Comparison of ENCODE assay signal across 22 cellular contexts in the genomic region with DNA sequence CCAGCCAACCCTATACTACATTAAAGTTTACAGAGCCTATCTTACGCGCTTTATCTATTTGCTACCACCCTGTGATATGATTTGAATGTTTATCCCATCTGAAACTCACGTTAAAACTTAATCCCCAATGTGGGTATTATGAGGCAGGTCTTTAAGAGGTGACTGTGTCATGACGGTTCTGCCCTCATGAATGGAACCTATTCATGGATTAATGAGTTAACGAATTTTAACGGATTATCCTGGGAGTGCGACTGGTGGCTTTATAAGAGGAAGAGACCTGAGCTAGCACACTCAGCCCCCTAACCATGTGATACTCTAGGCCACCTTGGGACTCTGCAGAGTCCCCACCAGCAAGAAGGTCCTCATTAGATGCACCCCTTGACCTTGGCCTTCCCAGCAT. TPM values are rescaled to one million over a fixed set of nuclear protein-coding genes. Genes with fewer than 3 reads are reported as not detected.
DNase-seq lines count a peak whose midpoint lies in the region; ATAC-seq and TF ChIP-seq lines count a peak whose summit lies in the region.
"Had no signal": no experiment of that assay in that cellular context is flagged by ENCODE, and none has a peak within 500 bp of the region (broad histone marks: within the 10 kb centered on the region; RNA-seq: fewer than 3 reads in every experiment).

No MANE protein-coding gene starts in this region.

- H3K4me3 Mint-ChIP-seq in activated CD4-positive, alpha-beta T cell treated with anti-CD3 and anti-CD28 coated beads for 36 hours = no peak overlapping the region
- H3K4me3 Mint-ChIP-seq in activated naive CD8-positive, alpha-beta T cell treated with anti-CD3 and anti-CD28 coated beads for 36 hours = no peak overlapping the region
- H3K4me3 Mint-ChIP-seq: activated T-helper 1 cell treated with anti-CD3 and anti-CD28 coated beads, Interleukin-12 subunit alpha, Interleukin-12 subunit beta, Interleukin-2, Interleukin-4 antibody, amounts not matched to agents 30 ng/mL and 10 ng/mL and 1 ng/mL, durations not matched to agents 14 hours and 24 hours and 36 hours had no signal

- H4K20me1 ChIP-seq in MM.1S (ENCODE audit: insufficient read depth, low read length) = no peaks in the 10 kb centered on the region

- 89 to 98% (median 95%) methylated on average over 7 of the region's 7 CpGs for WGBS in spleen, 5 donors

- H3K9ac ChIP-seq in MM.1S (ENCODE audit: low read length) = no peak overlapping the region
- H3K9ac ChIP-seq: parathyroid adenoma had no signal

- peaks cover 82% of the 10 kb centered on the region for H3K79me2 ChIP-seq in MM.1S (ENCODE audit: low read length)

- H3K36me3 ChIP-seq in MM.1S (replicated peaks; ENCODE audit: insufficient read depth, low read length) (no peaks in the 10 kb centered on the region), spleen (no peaks in the 10 kb centered on the region)
- H3K36me3 ChIP-seq: upper lobe of right lung had no signal

- H3K27ac ChIP-seq in MM.1S (ENCODE audit: low read length) (no peak overlapping the region; the same call in 1 of the 2 replicates), spleen (peak overlapping the region; percentile 45 to 92 (median 87))
- H3K27ac ChIP-seq: foreskin keratinocyte, parathyroid adenoma had no signal

- no peak for TF ChIP-seq POLR2A in spleen (IDR thresholded peaks at IDR 0.05)

- H3K9me3 Mint-ChIP-seq in activated CD4-positive, alpha-beta T cell treated with anti-CD3 and anti-CD28 coated beads for 36 hours (ENCODE audit: low read depth) = no peaks in the 10 kb centered on the region
- H3K9me3 Mint-ChIP-seq in activated naive CD8-positive, alpha-beta T cell treated with anti-CD3 and anti-CD28 coated beads for 36 hours = peaks cover 5% of the 10 kb centered on the region
- H3K9me3 Mint-ChIP-seq: activated T-helper 1 cell treated with anti-CD3 and anti-CD28 coated beads, Interleukin-12 subunit alpha, Interleukin-12 subunit beta, Interleukin-2, Interleukin-4 antibody, amounts not matched to agents 30 ng/mL and 10 ng/mL and 1 ng/mL, durations not matched to agents 14 hours and 24 hours and 36 hours had no signal

- intact Hi-C loops in activated CD4-positive, alpha-beta T cell treated with anti-CD3 and anti-CD28 coated beads for 36 hours (cut with DNase I, micrococcal nuclease) = loop anchor here (5.0 kb wide), 2 partner anchors 36 to 76 kb away; a partner anchor contains a TSS
- intact Hi-C loops in spleen (cut with DNase I; ENCODE audit: low total_unique reads) = no loop called here
- intact Hi-C loops in sciatic nerve (cut with DNase I) = no loop called here

- no peak overlapping the region for H2AFZ ChIP-seq in MM.1S (ENCODE audit: low read length)
- H2AFZ ChIP-seq: parathyroid adenoma had no signal

- H3K4me2 ChIP-seq in MM.1S (ENCODE audit: low read depth, low read length) = peak overlapping the region; percentile 81; the same call in 1 of the 2 replicates

- no peaks in the 10 kb centered on the region for H3K27me3 Mint-ChIP-seq in activated CD4-positive, alpha-beta T cell treated with anti-CD3 and anti-CD28 coated beads for 36 hours
- H3K27me3 Mint-ChIP-seq in activated naive CD8-positive, alpha-beta T cell treated with anti-CD3 and anti-CD28 coated beads for 36 hours = no peaks in the 10 kb centered on the region

- no peak for ATAC-seq in activated CD4-positive, alpha-beta T cell treated with anti-CD3 and anti-CD28 coated beads for 36 hours
- ATAC-seq in sciatic nerve = no peak
- ATAC-seq: foreskin keratinocyte, left cardiac atrium, mucosa of descending colon, upper lobe of right lung had no signal

- TF ChIP-seq CTCF in MM.1S (IDR thresholded peaks at IDR 0.05; ENCODE audit: low read length) (no peak), spleen (IDR thresholded peaks at IDR 0.05 in 8 of 11, conservative IDR thresholded peaks at IDR 0.05 in 3 of 11) (no peak)

- H3K4me1 ChIP-seq in MM.1S (ENCODE audit: low read length) (peaks cover 50% of the 10 kb centered on the region), spleen (peaks cover 32 to 100% (median 81%) of the 10 kb centered on the region in 6 donors)

- H3F3A ChIP-seq in MM.1S (ENCODE audit: insufficient read depth, low read length) = peaks cover 39% of the 10 kb centered on the region

- peaks cover 1% of the 10 kb centered on the region for H3K36me3 Mint-ChIP-seq in activated CD4-positive, alpha-beta T cell treated with anti-CD3 and anti-CD28 coated beads for 36 hours (ENCODE audit: low read depth)
- H3K36me3 Mint-ChIP-seq in activated naive CD8-positive, alpha-beta T cell treated with anti-CD3 and anti-CD28 coated beads for 36 hours = peaks cover 12% of the 10 kb centered on the region

- peaks cover 79% of the 10 kb centered on the region for H3K4me1 Mint-ChIP-seq in activated CD4-positive, alpha-beta T cell treated with anti-CD3 and anti-CD28 coated beads for 36 hours
- peaks cover 54% of the 10 kb centered on the region for H3K4me1 Mint-ChIP-seq in activated naive CD8-positive, alpha-beta T cell treated with anti-CD3 and anti-CD28 coated beads for 36 hours

- H3K27ac Mint-ChIP-seq in activated CD4-positive, alpha-beta T cell treated with anti-CD3 and anti-CD28 coated beads for 36 hours = peak overlapping the region; percentile 65
- H3K27ac Mint-ChIP-seq in activated naive CD8-positive, alpha-beta T cell treated with anti-CD3 and anti-CD28 coated beads for 36 hours = peak overlapping the region; percentile 60
- H3K27ac Mint-ChIP-seq: activated T-helper 1 cell treated with anti-CD3 and anti-CD28 coated beads, Interleukin-12 subunit alpha, Interleukin-12 subunit beta, Interleukin-2, Interleukin-4 antibody, amounts not matched to agents 30 ng/mL and 10 ng/mL and 1 ng/mL, durations not matched to agents 14 hours and 24 hours and 36 hours had no signal

- no peaks in the 10 kb centered on the region for H3K9me2 ChIP-seq in MM.1S (replicated peaks; ENCODE audit: insufficient read depth, low read length)

- POLR2A ChIA-PET in activated CD4-positive, alpha-beta T cell treated with anti-CD3 and anti-CD28 coated beads for 36 hours (lab: Charles Lee) = interaction anchor here (0.7 kb wide), 1 partner anchor 164 kb away, joined by 4 read pairs; no protein-coding TSS in a partner anchor

- DNase-seq in activated CD4-positive, alpha-beta T cell treated with anti-CD3 and anti-CD28 coated beads for 36 hours = no peak
- no peak for DNase-seq in activated CD4-positive, alpha-beta T cell treated with anti-CD3 and anti-CD28 coated beads for 48 hours
- no peak for DNase-seq in MM.1S
- DNase-seq in activated naive CD8-positive, alpha-beta T cell treated with anti-CD3 and anti-CD28 coated beads for 36 hours = no peak
- no peak for DNase-seq in spleen
- DNase-seq in stimulated activated naive CD4-positive, alpha-beta T cell treated with Interleukin-2 at 50 U/mL for 16 hours (lab: John Stamatoyannopoulos, UW) = no peak
- no peak for DNase-seq in amygdala (lab: John Stamatoyannopoulos, UW)
- DNase-seq in sciatic nerve (ENCODE audit: low spot score) = no peak
- DNase-seq: ACHN; aorta; Calu3; foreskin keratinocyte; GF-D8; left cardiac atrium; mucosa of descending colon; NCI-H1105 treated with DMSO at 0.1 percent for 48 hours; small intestine; stimulated activated naive CD4-positive, alpha-beta T cell; T-helper 9 cell; upper lobe of right lung had no signal

- no peaks in the 10 kb centered on the region for H3K9me3 ChIP-seq in MM.1S (replicated peaks; ENCODE audit: insufficient read depth, low read length)
- H3K9me3 ChIP-seq in spleen = no peaks in the 10 kb centered on the region
- H3K9me3 ChIP-seq: mucosa of descending colon, upper lobe of right lung had no signal

- H3K27me3 ChIP-seq in MM.1S (replicated peaks; ENCODE audit: insufficient read depth, low read length) (no peaks in the 10 kb centered on the region), spleen (replicated peaks in 1 of 7) (no peaks in the 10 kb centered on the region)
- H3K27me3 ChIP-seq: foreskin keratinocyte, upper lobe of right lung had no signal

- CTCF ChIA-PET in activated CD4-positive, alpha-beta T cell treated with anti-CD3 and anti-CD28 coated beads for 36 hours (lab: Charles Lee) = interaction anchor here (0.6 kb wide), 1 partner anchor 481 kb away, joined by 3 read pairs; no protein-coding TSS in a partner anchor

- H3K4me3 ChIP-seq in MM.1S (ENCODE audit: low read length) = no peak overlapping the region
- H3K4me3 ChIP-seq in spleen = no peak overlapping the region
- H3K4me3 ChIP-seq: mucosa of descending colon, upper lobe of right lung had no signal

RNA-seq across cellular contexts. Expression of a gene that starts 37.8 kb away (rescaled TPM):
- 10 to 100 TPM; 42.7 to 42.9 TPM for total RNA-seq in activated CD4-positive, alpha-beta T cell treated with anti-CD3 and anti-CD28 coated beads for 36 hours
- 10 to 100 TPM; 38.2 to 38.8 TPM for total RNA-seq in activated naive CD8-positive, alpha-beta T cell treated with anti-CD3 and anti-CD28 coated beads for 36 hours
- total RNA-seq in spleen = 10 to 100 TPM; 42.6 to 60.3 (median 56.9) TPM
- 10 to 100 TPM in 2 of 3 donors, 1 to 10 TPM in 1; 9.6 to 12.8 (median 10.7) TPM for polyA plus RNA-seq in spleen
- total RNA-seq in sciatic nerve = 72.8 TPM

Comparison
In these comparisons a context has a peak if more than half of its experiments do, and no peak if none do; other contexts are left out.
1. intact Hi-C loops: an anchor here in activated CD4-positive, alpha-beta T cell treated with anti-CD3 and anti-CD28 coated beads for 36 hours (5.0 kb wide); none called in spleen and sciatic nerve.